In genomic region chr11:102683277-102683676, GRCh38 we compare ENCODE assay signal across 26 cellular contexts. TPM values are rescaled to one million over a fixed set of nuclear protein-coding genes. Genes with fewer than 3 reads are reported as not detected.
DNase-seq lines count a peak whose midpoint lies in the region; ATAC-seq, FAIRE-seq and TF ChIP-seq lines count a peak whose summit lies in the region.
"Had no signal": no experiment of that assay in that cellular context is flagged by ENCODE, and none has a peak within 500 bp of the region (broad histone marks: within the 10 kb centered on the region; RNA-seq: fewer than 3 reads in every experiment).

No MANE protein-coding gene starts in this region.

- no peak overlapping the region for H3K4me3 ChIP-seq in HepG2 (replicated peaks in 1 of 3; ENCODE audit: insufficient read depth in 1 of 3, low read depth in 2 of 3, low read length in 3 of 3)
- no peak overlapping the region for H3K4me3 ChIP-seq in right lobe of liver
- H3K4me3 ChIP-seq in PC-3 (ENCODE audit: low read length), result no peak overlapping the region
- H3K4me3 ChIP-seq in endodermal cell (ENCODE audit: low read length), result no peak overlapping the region
- H3K4me3 ChIP-seq in uterus, result no peak overlapping the region
- H3K4me3 ChIP-seq: colonic mucosa had no signal

- no peak for FAIRE-seq in HepG2 (lab: Jason Lieb, UNC)
- FAIRE-seq: endothelial cell of umbilical vein, GM19239 had no signal

- intact Hi-C loops in HepG2 (cut with micrococcal nuclease; ENCODE audit: unreplicated experiment), result no loop called here
- intact Hi-C loops in right lobe of liver (cut with DNase I), result no loop called here
- intact Hi-C loops in PC-3 (cut with micrococcal nuclease), result no loop called here
- intact Hi-C loops in uterus (cut with DNase I; ENCODE audit: low total_unique reads), result no loop called here

- H3K27ac Mint-ChIP-seq in endodermal cell, result no peak overlapping the region
- H3K27ac Mint-ChIP-seq: activated CD8-positive, alpha-beta T cell treated with anti-CD3 and anti-CD28 coated beads for 36 hours; CD4-positive, CD25-positive, alpha-beta regulatory T cell; HFFc6; stimulated activated naive CD8-positive, alpha-beta T cell treated with anti-CD3 and anti-CD28 coated beads, Interleukin-15, Interleukin-2, amounts not matched to agents 100 ng/mL and 50 ng/mL, for 24 hours; type B pancreatic cell had no signal

- peaks cover 6% of the 10 kb centered on the region for H3K9me3 Mint-ChIP-seq in endodermal cell
- H3K9me3 Mint-ChIP-seq: activated CD8-positive, alpha-beta T cell treated with anti-CD3 and anti-CD28 coated beads for 36 hours; activated T-cell treated with anti-CD3 and anti-CD28 coated beads, Interleukin-2, amount 50 U/mL, for 4 hours; CD4-positive, CD25-positive, alpha-beta regulatory T cell; HFFc6; stimulated activated naive CD8-positive, alpha-beta T cell treated with anti-CD3 and anti-CD28 coated beads, Interleukin-15, Interleukin-2, amounts not matched to agents 100 ng/mL and 50 ng/mL, for 24 hours had no signal

- H3K36me3 ChIP-seq in HepG2 (replicated peaks in 1 of 2; ENCODE audit: control insufficient read depth in 1 of 2, insufficient read depth in 2 of 2, low read length in 2 of 2) (no peaks in the 10 kb centered on the region), right lobe of liver (no peaks in the 10 kb centered on the region), PC-3 (ENCODE audit: low read depth, low read length) (no peaks in the 10 kb centered on the region), endodermal cell (ENCODE audit: control insufficient read depth, insufficient read depth, low read length) (no peaks in the 10 kb centered on the region), uterus (no peaks in the 10 kb centered on the region)
- H3K36me3 ChIP-seq: colonic mucosa had no signal

- TF ChIP-seq CTCF in HepG2 (CRISPR knock-in tag; IDR thresholded peaks at IDR 0.05) (peak; percentile 31), right lobe of liver (IDR thresholded peaks at IDR 0.05) (no peak), PC-3 (conservative IDR thresholded peaks at IDR 0.05; ENCODE audit: low read depth, low read length) (peak; percentile 60), endodermal cell (conservative IDR thresholded peaks at IDR 0.05) (peak; percentile 61), uterus (IDR thresholded peaks at IDR 0.05) (no peak)

- 23% methylated on average over 4 of the region's 4 CpGs for WGBS in HepG2 (ENCODE audit: low lambda C conversion rate)
- WGBS in right lobe of liver (ENCODE audit: insufficient coverage, low coverage, low lambda C conversion rate, missing lambda C conversion rate), result 69% methylated on average over 2 of the region's 4 CpGs
- WGBS in endodermal cell (ENCODE audit: insufficient coverage in 1 of 2, insufficient read length in 1 of 2), 2 experiments, result 78 to 90% methylated on average over 2 to 4 of the region's 4 CpGs

- H3K4me2 ChIP-seq in HepG2 (ENCODE audit: low read depth, low read length) (no peak overlapping the region), PC-3 (ENCODE audit: low read length) (no peak overlapping the region)

- H3K9ac ChIP-seq in HepG2 (ENCODE audit: insufficient read depth, low read depth, low read length) (no peak overlapping the region), PC-3 (ENCODE audit: low read length) (no peak overlapping the region), endodermal cell (ENCODE audit: extremely low read depth, low read length, poor library complexity, severe bottlenecking) (no peak overlapping the region)

- BruUV-seq in HepG2 (replicated peaks; lab: Mats Ljungman, UMichigan), result no TSS peak
- no TSS peak for BruUV-seq in PC-3 (replicated peaks; lab: Mats Ljungman, UMichigan)

- no peak overlapping the region for H3K4me3 Mint-ChIP-seq in endodermal cell
- H3K4me3 Mint-ChIP-seq: activated CD8-positive, alpha-beta T cell treated with anti-CD3 and anti-CD28 coated beads for 36 hours; activated T-cell treated with anti-CD3 and anti-CD28 coated beads, Interleukin-2, amount 50 U/mL, for 4 hours; CD4-positive, CD25-positive, alpha-beta regulatory T cell; HFFc6; stimulated activated naive CD8-positive, alpha-beta T cell treated with anti-CD3 and anti-CD28 coated beads, Interleukin-15, Interleukin-2, amounts not matched to agents 100 ng/mL and 50 ng/mL, for 24 hours; type B pancreatic cell had no signal

- TF ChIP-seq POLR2A in HepG2 (IDR thresholded peaks at IDR 0.05; ENCODE audit: insufficient read depth in 1 of 2, low read depth in 2 of 2, low read length in 2 of 2) (no peak), right lobe of liver (IDR thresholded peaks at IDR 0.05) (no peak), uterus (IDR thresholded peaks at IDR 0.05) (no peak)

- no peaks in the 10 kb centered on the region for H3K27me3 Mint-ChIP-seq in endodermal cell (ENCODE audit: insufficient read depth)
- H3K27me3 Mint-ChIP-seq: type B pancreatic cell had no signal

- no peak overlapping the region for H2AFZ ChIP-seq in HepG2 (ENCODE audit: low read length)
- H2AFZ ChIP-seq in PC-3 (ENCODE audit: low read length), result no peak overlapping the region

- ATAC-seq in HepG2 (no peak), right lobe of liver (no peak), PC-3 (peak; percentile 76)
- ATAC-seq: activated CD8-positive, alpha-beta T cell treated with anti-CD3 and anti-CD28 coated beads for 36 hours; activated T-cell treated with anti-CD3 and anti-CD28 coated beads, Interleukin-2, amount 50 U/mL, for 4 hours; left ventricle myocardium superior; right cardiac atrium had no signal

- H3K4me1 Mint-ChIP-seq in endodermal cell, result peaks cover 3% of the 10 kb centered on the region
- H3K4me1 Mint-ChIP-seq: CD4-positive, CD25-positive, alpha-beta regulatory T cell had no signal

- TF ChIP-seq EP300 in HepG2 (IDR thresholded peaks at IDR 0.05; ENCODE audit: low read depth in 2 of 2, low read length in 2 of 2), result no peak
- no peak for TF ChIP-seq EP300 in HepG2 (CRISPR knock-in tag; IDR thresholded peaks at IDR 0.05; ENCODE audit: borderline replicate concordance)

- H3K27me3 ChIP-seq in HepG2 (ENCODE audit: control insufficient read depth in 1 of 2, insufficient read depth in 2 of 2, low read length in 2 of 2) (no peaks in the 10 kb centered on the region), right lobe of liver (no peaks in the 10 kb centered on the region), PC-3 (ENCODE audit: low read length) (no peaks in the 10 kb centered on the region), endodermal cell (ENCODE audit: control insufficient read depth, insufficient read depth, low read length, poor library complexity, severe bottlenecking) (no peaks in the 10 kb centered on the region), uterus (no peaks in the 10 kb centered on the region)
- H3K27me3 ChIP-seq: colonic mucosa had no signal

- H3K9me3 ChIP-seq in HepG2 (ENCODE audit: low read length) (no peaks in the 10 kb centered on the region), right lobe of liver (no peaks in the 10 kb centered on the region), PC-3 (ENCODE audit: low read length) (no peaks in the 10 kb centered on the region), endodermal cell (ENCODE audit: control insufficient read depth, low read length) (peaks cover 11% of the 10 kb centered on the region), uterus (no peaks in the 10 kb centered on the region)
- H3K9me3 ChIP-seq: colonic mucosa had no signal

- no peaks in the 10 kb centered on the region for H3K79me2 ChIP-seq in HepG2 (ENCODE audit: insufficient read depth, low read length)
- no peaks in the 10 kb centered on the region for H3K79me2 ChIP-seq in PC-3 (ENCODE audit: low read length)

- H3F3A ChIP-seq in PC-3 (ENCODE audit: low read length, unreplicated experiment), result no peaks in the 10 kb centered on the region

- H4K20me1 ChIP-seq in HepG2 (ENCODE audit: insufficient read depth, low read length), result no peaks in the 10 kb centered on the region
- no peaks in the 10 kb centered on the region for H4K20me1 ChIP-seq in PC-3 (ENCODE audit: low read length)

- in situ Hi-C loops in HepG2 (cut with HindIII; ENCODE audit: extremely low pct_ligation_motif_present, low pct_unique_long_range_greater_than_20kb), result no loop called here

- H3K4me1 ChIP-seq in HepG2 (ENCODE audit: insufficient read depth, low read length) (no peaks in the 10 kb centered on the region), right lobe of liver (no peaks in the 10 kb centered on the region), PC-3 (ENCODE audit: insufficient read depth, low read length) (no peaks in the 10 kb centered on the region), endodermal cell (ENCODE audit: control insufficient read depth, insufficient read depth, low read length) (no peaks in the 10 kb centered on the region), uterus (no peaks in the 10 kb centered on the region)
- H3K4me1 ChIP-seq: colonic mucosa had no signal

- DNase-seq in HepG2 (ENCODE audit: low spot score), result no peak
- DNase-seq in right lobe of liver, result no peak
- peak; percentile 53 for DNase-seq in PC-3
- DNase-seq in endodermal cell, result peak; percentile 67
- no peak for DNase-seq in uterus
- no peak for DNase-seq in caudate nucleus (lab: John Stamatoyannopoulos, UW)
- DNase-seq in RPMI8226, result no peak
- no peak for DNase-seq in HEK293T (ENCODE audit: extremely low spot score)
- DNase-seq: ACHN; activated CD8-positive, alpha-beta T cell treated with anti-CD3 and anti-CD28 coated beads for 36 hours; activated naive CD4-positive, alpha-beta T cell treated with anti-CD3 and anti-CD28 coated beads, Interleukin-2, amount 50 U/mL, for 16 hours; activated T-cell treated with anti-CD3 and anti-CD28 coated beads, Interleukin-2, amount 50 U/mL, for 4 hours; CD4-positive, CD25-positive, alpha-beta regulatory T cell; colonic mucosa; DMS79; HFFc6; left ventricle myocardium superior; NCI-H1417 treated with DMSO at 0.1 percent for 48 hours; NCI-H82; occipital lobe; right cardiac atrium had no signal

- H3K27ac ChIP-seq in HepG2 (ENCODE audit: extremely low read length, insufficient read depth, low read length), result no peak overlapping the region
- no peak overlapping the region for H3K27ac ChIP-seq in right lobe of liver
- no peak overlapping the region for H3K27ac ChIP-seq in PC-3 (ENCODE audit: low read length)
- no peak overlapping the region for H3K27ac ChIP-seq in endodermal cell (ENCODE audit: low read depth, low read length)
- peak overlapping the region; percentile 24 to 34 for H3K27ac ChIP-seq in uterus
- no peak overlapping the region for H3K27ac ChIP-seq in caudate nucleus (ENCODE audit: low read depth, low read length)
- H3K27ac ChIP-seq: colonic mucosa had no signal

- POLR2A ChIA-PET in HepG2 (lab: Yijun Ruan, JAX) (no interaction called here), PC-3 (lab: Charles Lee; ENCODE audit: unreplicated experiment) (no interaction called here), HEK293T (lab: Yijun Ruan, JAX) (no interaction called here)

- TF ChIP-seq RAD21 in HepG2 (CRISPR knock-in tag; IDR thresholded peaks at IDR 0.05), result no peak

- no peaks in the 10 kb centered on the region for H3K36me3 Mint-ChIP-seq in endodermal cell (ENCODE audit: low read depth)
- H3K36me3 Mint-ChIP-seq: CD4-positive, CD25-positive, alpha-beta regulatory T cell; type B pancreatic cell had no signal

- no peaks in the 10 kb centered on the region for H3K9me2 ChIP-seq in PC-3 (replicated peaks; ENCODE audit: low read length)

- CTCF ChIA-PET in HepG2 (lab: Yijun Ruan, JAX; ENCODE audit: low intra/inter-chr PET ratio, low total read pairs), result no interaction called here
- CTCF ChIA-PET in PC-3 (lab: Charles Lee), result no interaction called here
- CTCF ChIA-PET in HEK293T (lab: Yijun Ruan, JAX), result no interaction called here

RNA-seq across cellular contexts. Expression of gene MMP27, which starts 22.3 kb away (rescaled TPM):
- not detected in 2 replicates for total RNA-seq in HepG2 (2016; rRNA removed; fragmentation: Illumina TruSeq; extraction: Trizol)
- not detected in 2 replicates for total RNA-seq in HepG2 (2016; cell fraction: cytosol; rRNA removed; fragmentation: Illumina TruSeq; extraction: Trizol; ENCODE audit: low read depth)
- not detected in 2 replicates for total RNA-seq in HepG2 (2016; cell fraction: insoluble cytoplasmic fraction; rRNA removed; fragmentation: Illumina TruSeq; extraction: Trizol)
- total RNA-seq in HepG2 (2016; cell fraction: membrane; rRNA removed; fragmentation: Illumina TruSeq; extraction: Trizol), result not detected in 2 replicates
- not detected in 2 replicates for total RNA-seq in HepG2 (2016; cell fraction: nucleus; rRNA removed; fragmentation: Illumina TruSeq; extraction: Trizol)
- not detected in 2 replicates for polyA plus RNA-seq in HepG2 (2011; rRNA removed)
- not detected in 2 replicates for polyA plus RNA-seq in HepG2 (2011; cell fraction: cytosol; rRNA removed)
- polyA plus RNA-seq in HepG2 (2011; cell fraction: nucleus; rRNA removed), result not detected in 2 replicates
- not detected in 2 replicates for polyA plus RNA-seq in HepG2 (2012)
- not detected in 2 replicates for polyA plus RNA-seq in HepG2 (2016; cell fraction: cytosol; fragmentation: Illumina TruSeq; extraction: Trizol; ENCODE audit: low read depth)
- polyA plus RNA-seq in HepG2 (2016; cell fraction: insoluble cytoplasmic fraction; fragmentation: Illumina TruSeq; extraction: Trizol; ENCODE audit: low read depth), result not detected in 2 replicates
- not detected in 2 replicates for polyA plus RNA-seq in HepG2 (2016; cell fraction: membrane; fragmentation: Illumina TruSeq; extraction: Trizol; ENCODE audit: low read depth)
- not detected in 2 replicates for polyA plus RNA-seq in HepG2 (2016; cell fraction: nucleus; fragmentation: Illumina TruSeq; extraction: Trizol; ENCODE audit: insufficient read depth, low read depth)
- polyA minus RNA-seq in HepG2 (2011; rRNA and poly(A)+ RNA removed; ENCODE audit: low replicate concordance), result not detected in 2 replicates
- not detected in 2 replicates for polyA minus RNA-seq in HepG2 (2011; cell fraction: cytosol; rRNA and poly(A)+ RNA removed)
- not detected in 2 replicates for polyA minus RNA-seq in HepG2 (2011; cell fraction: nucleus; rRNA and poly(A)+ RNA removed)
- under 1 TPM in 1 of 6 experiments, not detected in 5; 0.11 TPM for total RNA-seq in right lobe of liver
- total RNA-seq in PC-3 (2014; rRNA removed), result not detected in 2 replicates
- not detected for total RNA-seq in endodermal cell
- not detected for polyA plus RNA-seq in endodermal cell (2013, experiment 1 of 2)
- not detected for polyA plus RNA-seq in endodermal cell (2013, experiment 2 of 2)
- not detected for total RNA-seq in uterus
- total RNA-seq: activated CD8-positive, alpha-beta T cell treated with anti-CD3 and anti-CD28 coated beads for 36 hours; activated T-cell treated with anti-CD3 and anti-CD28 coated beads, Interleukin-2, amount 50 U/mL, for 4 hours; CD4-positive, CD25-positive, alpha-beta regulatory T cell; endothelial cell of umbilical vein; HFFc6; left ventricle myocardium superior; occipital lobe; right cardiac atrium; RPMI7951 had no signal
- polyA plus RNA-seq: CD4-positive, CD25-positive, alpha-beta regulatory T cell; endothelial cell of umbilical vein; right cardiac atrium had no signal

RNA-seq across cellular contexts. Expression of gene MMP8, which starts 41.5 kb away (rescaled TPM):
- total RNA-seq in HepG2 (2016; rRNA removed; fragmentation: Illumina TruSeq; extraction: Trizol), result not detected in 2 replicates
- not detected in 2 replicates for total RNA-seq in HepG2 (2016; cell fraction: cytosol; rRNA removed; fragmentation: Illumina TruSeq; extraction: Trizol; ENCODE audit: low read depth)
- not detected in 2 replicates for total RNA-seq in HepG2 (2016; cell fraction: insoluble cytoplasmic fraction; rRNA removed; fragmentation: Illumina TruSeq; extraction: Trizol)
- not detected in 2 replicates for total RNA-seq in HepG2 (2016; cell fraction: membrane; rRNA removed; fragmentation: Illumina TruSeq; extraction: Trizol)
- total RNA-seq in HepG2 (2016; cell fraction: nucleus; rRNA removed; fragmentation: Illumina TruSeq; extraction: Trizol), result not detected in 2 replicates
- not detected in 2 replicates for polyA plus RNA-seq in HepG2 (2011; rRNA removed)
- not detected in 2 replicates for polyA plus RNA-seq in HepG2 (2011; cell fraction: cytosol; rRNA removed)
- not detected in 2 replicates for polyA plus RNA-seq in HepG2 (2011; cell fraction: nucleus; rRNA removed)
- polyA plus RNA-seq in HepG2 (2012), result not detected in 2 replicates
- not detected in 2 replicates for polyA plus RNA-seq in HepG2 (2016; cell fraction: cytosol; fragmentation: Illumina TruSeq; extraction: Trizol; ENCODE audit: low read depth)
- not detected in 2 replicates for polyA plus RNA-seq in HepG2 (2016; cell fraction: insoluble cytoplasmic fraction; fragmentation: Illumina TruSeq; extraction: Trizol; ENCODE audit: low read depth)
- not detected in 2 replicates for polyA plus RNA-seq in HepG2 (2016; cell fraction: membrane; fragmentation: Illumina TruSeq; extraction: Trizol; ENCODE audit: low read depth)
- polyA plus RNA-seq in HepG2 (2016; cell fraction: nucleus; fragmentation: Illumina TruSeq; extraction: Trizol; ENCODE audit: insufficient read depth, low read depth), result not detected in 2 replicates
- polyA minus RNA-seq in HepG2 (2011; rRNA and poly(A)+ RNA removed; ENCODE audit: low replicate concordance), result not detected in 2 replicates
- polyA minus RNA-seq in HepG2 (2011; cell fraction: cytosol; rRNA and poly(A)+ RNA removed), result not detected in 2 replicates
- not detected in 2 replicates for polyA minus RNA-seq in HepG2 (2011; cell fraction: nucleus; rRNA and poly(A)+ RNA removed)
- total RNA-seq in right lobe of liver, result 1 to 10 TPM in 1 of 6 experiments, under 1 TPM in 4, not detected in 1; 0.14 to 1.2 (median 0.74) TPM
- not detected in 2 replicates for total RNA-seq in PC-3 (2014; rRNA removed)
- total RNA-seq in endodermal cell, result not detected
- not detected for polyA plus RNA-seq in endodermal cell (2013, experiment 1 of 2)
- polyA plus RNA-seq in endodermal cell (2013, experiment 2 of 2), result not detected
- 1 to 10 TPM in 1 of 4 donors, under 1 TPM in 1, not detected in 2; 0.76 to 1.5 TPM for total RNA-seq in uterus
- total RNA-seq: activated CD8-positive, alpha-beta T cell treated with anti-CD3 and anti-CD28 coated beads for 36 hours; activated T-cell treated with anti-CD3 and anti-CD28 coated beads, Interleukin-2, amount 50 U/mL, for 4 hours; CD4-positive, CD25-positive, alpha-beta regulatory T cell; colonic mucosa; endothelial cell of umbilical vein; HFFc6; left ventricle myocardium superior had no signal
- polyA plus RNA-seq: CD4-positive, CD25-positive, alpha-beta regulatory T cell; endothelial cell of umbilical vein had no signal

RNA-seq across cellular contexts. Expression of gene MMP20, which starts 58.1 kb away (rescaled TPM):
- not detected in 2 replicates for total RNA-seq in HepG2 (2016; rRNA removed; fragmentation: Illumina TruSeq; extraction: Trizol)
- total RNA-seq in HepG2 (2016; cell fraction: cytosol; rRNA removed; fragmentation: Illumina TruSeq; extraction: Trizol; ENCODE audit: low read depth), result not detected in 2 replicates
- total RNA-seq in HepG2 (2016; cell fraction: insoluble cytoplasmic fraction; rRNA removed; fragmentation: Illumina TruSeq; extraction: Trizol), result not detected in 2 replicates
- total RNA-seq in HepG2 (2016; cell fraction: membrane; rRNA removed; fragmentation: Illumina TruSeq; extraction: Trizol), result not detected in 2 replicates
- not detected in 2 replicates for total RNA-seq in HepG2 (2016; cell fraction: nucleus; rRNA removed; fragmentation: Illumina TruSeq; extraction: Trizol)
- 0.05 and 0.12 TPM in 2 replicates for polyA plus RNA-seq in HepG2 (2011; rRNA removed)
- 0.05 and 0.13 TPM in 2 replicates for polyA plus RNA-seq in HepG2 (2011; cell fraction: cytosol; rRNA removed)
- not detected in 2 replicates for polyA plus RNA-seq in HepG2 (2011; cell fraction: nucleus; rRNA removed)
- 0.11 and 0.31 TPM in 2 replicates for polyA plus RNA-seq in HepG2 (2012)
- polyA plus RNA-seq in HepG2 (2016; cell fraction: cytosol; fragmentation: Illumina TruSeq; extraction: Trizol; ENCODE audit: low read depth), result not detected in 2 replicates
- not detected in 2 replicates for polyA plus RNA-seq in HepG2 (2016; cell fraction: insoluble cytoplasmic fraction; fragmentation: Illumina TruSeq; extraction: Trizol; ENCODE audit: low read depth)
- polyA plus RNA-seq in HepG2 (2016; cell fraction: membrane; fragmentation: Illumina TruSeq; extraction: Trizol; ENCODE audit: low read depth), result not detected in 2 replicates
- not detected in 2 replicates for polyA plus RNA-seq in HepG2 (2016; cell fraction: nucleus; fragmentation: Illumina TruSeq; extraction: Trizol; ENCODE audit: insufficient read depth, low read depth)
- not detected in 2 replicates for polyA minus RNA-seq in HepG2 (2011; rRNA and poly(A)+ RNA removed; ENCODE audit: low replicate concordance)
- not detected in 2 replicates for polyA minus RNA-seq in HepG2 (2011; cell fraction: cytosol; rRNA and poly(A)+ RNA removed)
- 0.25 TPM in 1 of 2 replicates, not detected in the other for polyA minus RNA-seq in HepG2 (2011; cell fraction: nucleus; rRNA and poly(A)+ RNA removed)
- total RNA-seq in right lobe of liver, result not detected
- not detected in 2 replicates for total RNA-seq in PC-3 (2014; rRNA removed)
- total RNA-seq in endodermal cell, result not detected
- not detected for polyA plus RNA-seq in endodermal cell (2013, experiment 1 of 2)
- not detected for polyA plus RNA-seq in endodermal cell (2013, experiment 2 of 2)
- total RNA-seq in uterus, result not detected
- total RNA-seq: activated CD8-positive, alpha-beta T cell treated with anti-CD3 and anti-CD28 coated beads for 36 hours; activated T-cell treated with anti-CD3 and anti-CD28 coated beads, Interleukin-2, amount 50 U/mL, for 4 hours; CD4-positive, CD25-positive, alpha-beta regulatory T cell; colonic mucosa; endothelial cell of umbilical vein; HFFc6; left ventricle myocardium superior; occipital lobe; right cardiac atrium; RPMI7951 had no signal
- polyA plus RNA-seq: CD4-positive, CD25-positive, alpha-beta regulatory T cell; endothelial cell of umbilical vein; right cardiac atrium had no signal

Comparison
In these comparisons a context has a peak if more than half of its experiments do, and no peak if none do; other contexts are left out.
1. CTCF ChIP-seq: peak in HepG2 (single experiment), PC-3 (single experiment) and endodermal cell (single experiment); none in right lobe of liver (0 of 4) and uterus (0 of 4).
2. DNase-seq: peak in PC-3 (single experiment) and endodermal cell (single experiment); none in HepG2 (single experiment), right lobe of liver (0 of 3), uterus (0 of 2), caudate nucleus (0 of 61), RPMI8226 (single experiment) and HEK293T (single experiment).
3. H3K27ac ChIP-seq: peak in uterus (2 of 2); none in HepG2 (single experiment), right lobe of liver (0 of 3), PC-3 (single experiment), endodermal cell (single experiment) and caudate nucleus (single experiment).